23 cellular contexts compared by ENCODE assay signal in the genomic region with DNA sequence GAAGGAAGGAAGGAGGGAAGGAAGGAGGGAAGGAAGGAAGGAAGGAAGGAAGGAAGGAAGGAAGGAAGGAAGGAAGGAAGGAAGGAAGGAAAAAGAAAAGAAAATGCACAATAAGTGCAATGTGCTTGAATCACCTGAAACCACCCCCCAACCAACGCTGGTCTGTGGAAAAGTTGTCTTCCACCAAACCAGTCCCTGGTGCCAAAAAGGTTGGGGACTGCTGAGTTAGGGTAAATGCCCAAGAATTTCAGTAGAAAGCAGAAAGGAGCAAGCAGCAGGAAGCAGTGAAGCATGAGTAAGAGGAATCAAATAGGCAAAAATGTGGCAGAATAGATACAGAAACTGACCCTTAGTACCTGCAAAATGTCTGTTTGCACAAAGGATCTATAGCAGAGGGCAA.
"Had no signal": no experiment of that assay in that cellular context is flagged by ENCODE, and none has a peak within 500 bp of the region (broad histone marks: within the 10 kb centered on the region; RNA-seq: fewer than 3 reads in every experiment).

No MANE protein-coding gene starts in this region.

- H3K9me3 ChIP-seq: upper lobe of left lung had no signal

- H3K27ac ChIP-seq: foreskin keratinocyte, lower lobe of right lung, neural progenitor cell, upper lobe of left lung had no signal

- H3K36me3 Mint-ChIP-seq: activated CD4-positive, alpha-beta memory T cell treated with anti-CD3 and anti-CD28 coated beads for 36 hours; brain had no signal

- H3K27ac Mint-ChIP-seq: activated B cell treated with CpG ODN at 0.5 μM for 24 hours; activated CD4-positive, alpha-beta memory T cell treated with anti-CD3 and anti-CD28 coated beads for 36 hours; activated naive CD4-positive, alpha-beta T cell treated with anti-CD3 and anti-CD28 coated beads for 36 hours; activated T-cell treated with anti-CD3 and anti-CD28 coated beads, Interleukin-2, amount 50 U/mL, for 72 hours; brain; naive thymus-derived CD4-positive, alpha-beta T cell; neural progenitor cell; progenitor cell of endocrine pancreas; stimulated activated naive CD8-positive, alpha-beta T cell treated with anti-CD3 and anti-CD28 coated beads, Interleukin-15, amount 100 ng/mL, for 72 hours; T-helper 1 cell treated with Interleukin-12 subunit alpha and Interleukin-12 subunit beta and Interleukin-4 antibody, amounts not matched to agents 30 μg/mL and 1 μg/mL, for 36 hours had no signal

- H3K4me2 ChIP-seq: neural progenitor cell had no signal

- H3K4me3 ChIP-seq: lower lobe of right lung, neural progenitor cell, upper lobe of left lung had no signal

- ATAC-seq: activated T-cell treated with anti-CD3 and anti-CD28 coated beads, Interleukin-2, amount 50 U/mL, for 72 hours; foreskin keratinocyte; left colon; lower lobe of right lung; naive thymus-derived CD4-positive, alpha-beta T cell; stimulated activated naive CD8-positive, alpha-beta T cell treated with anti-CD3 and anti-CD28 coated beads, Interleukin-15, amount 100 ng/mL, for 72 hours had no signal

- DNase-seq: activated B cell treated with CpG ODN at 0.5 μM for 24 hours; activated CD4-positive, alpha-beta memory T cell treated with anti-CD3 and anti-CD28 coated beads for 36 hours; activated CD4-positive, alpha-beta T cell treated with anti-CD3 and anti-CD28 coated beads for 4 hours; activated effector memory CD4-positive, alpha-beta T cell treated with Interleukin-2 at 50 U/mL for 16 hours; activated naive CD4-positive, alpha-beta T cell treated with anti-CD3 and anti-CD28 coated beads for 36 hours; activated T-cell treated with anti-CD3 and anti-CD28 coated beads, Interleukin-2, amount 50 U/mL, for 72 hours; amygdala; dermis blood vessel endothelial cell; effector CD8-positive, alpha-beta T cell; erythroblast; foreskin keratinocyte; left colon; lower lobe of right lung; naive thymus-derived CD4-positive, alpha-beta T cell; stimulated activated CD4-positive, alpha-beta T cell treated with anti-CD3 and anti-CD28 coated beads, Interleukin-12 subunit alpha, Interleukin-12 subunit beta, amount 100 ng/mL, for 4 hours; stimulated activated CD4-positive, alpha-beta T cell treated with anti-CD3 and anti-CD28 coated beads, Interleukin-4, amount 100 ng/mL, for 4 hours; stimulated activated naive CD8-positive, alpha-beta T cell treated with anti-CD3 and anti-CD28 coated beads, Interleukin-15, amount 100 ng/mL, for 72 hours; T1000; upper lobe of left lung had no signal

- H3K4me1 ChIP-seq: foreskin keratinocyte, lower lobe of right lung, upper lobe of left lung had no signal

- H3K4me1 Mint-ChIP-seq: activated B cell treated with CpG ODN at 0.5 μM for 24 hours; stimulated activated naive CD8-positive, alpha-beta T cell treated with anti-CD3 and anti-CD28 coated beads, Interleukin-15, amount 100 ng/mL, for 72 hours had no signal

- H3K27me3 ChIP-seq: neural progenitor cell, upper lobe of left lung had no signal

- H3K4me3 Mint-ChIP-seq: activated B cell treated with CpG ODN at 0.5 μM for 24 hours; activated CD4-positive, alpha-beta memory T cell treated with anti-CD3 and anti-CD28 coated beads for 36 hours; activated naive CD4-positive, alpha-beta T cell treated with anti-CD3 and anti-CD28 coated beads for 36 hours; activated T-cell treated with anti-CD3 and anti-CD28 coated beads, Interleukin-2, amount 50 U/mL, for 72 hours; brain; naive thymus-derived CD4-positive, alpha-beta T cell; neural progenitor cell; stimulated activated naive CD8-positive, alpha-beta T cell treated with anti-CD3 and anti-CD28 coated beads, Interleukin-15, amount 100 ng/mL, for 72 hours; T-helper 1 cell treated with Interleukin-12 subunit alpha and Interleukin-12 subunit beta and Interleukin-4 antibody, amounts not matched to agents 30 μg/mL and 1 μg/mL, for 36 hours had no signal

- H3K36me3 ChIP-seq: lower lobe of right lung, neural progenitor cell, upper lobe of left lung had no signal

- H3K9ac ChIP-seq: neural progenitor cell had no signal
